ENCODE assay signal across 23 cellular contexts in the genomic region with DNA sequence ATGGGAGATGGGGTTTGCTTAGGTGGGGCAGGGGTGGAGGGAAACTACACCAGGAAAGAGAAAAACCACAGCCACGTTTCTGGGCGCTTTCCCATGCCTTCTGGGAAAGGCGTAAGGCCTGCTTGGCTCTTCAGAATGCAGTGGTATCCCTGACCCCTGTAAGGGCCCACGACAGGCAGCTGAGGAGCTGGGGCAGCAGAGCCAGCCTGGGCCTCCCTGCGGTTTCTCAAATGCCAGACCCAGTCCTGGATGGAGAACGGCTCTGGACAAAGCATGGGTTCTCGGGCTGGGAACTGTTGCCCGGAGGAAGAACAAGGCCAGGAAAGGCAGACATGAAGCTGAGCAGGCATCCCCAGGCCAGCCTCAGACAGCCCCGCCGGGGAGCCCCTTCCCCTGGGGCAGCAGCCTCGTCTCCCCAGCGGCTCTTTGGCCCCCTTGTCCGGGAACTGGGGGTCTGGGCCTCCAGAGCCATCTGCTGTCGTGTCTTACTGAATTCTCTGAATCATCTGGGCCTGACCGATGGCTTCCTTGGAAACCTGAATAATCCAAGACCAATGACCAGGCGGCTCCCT.
"Had no signal": no experiment of that assay in that cellular context is flagged by ENCODE, and none has a peak within 500 bp of the region (broad histone marks: within the 10 kb centered on the region; RNA-seq: fewer than 3 reads in every experiment).

No MANE protein-coding gene starts in this region.

- H3K4me2 ChIP-seq: hepatocyte, smooth muscle cell had no signal

- H3K27me3 ChIP-seq: hepatocyte, neutrophil, sigmoid colon, tibial nerve had no signal

- H3K79me2 ChIP-seq: hepatocyte had no signal

- H2AFZ ChIP-seq: hepatocyte had no signal

- DNase-seq: activated B cell treated with CpG ODN at 0.5 μM for 24 hours; activated CD4-positive, alpha-beta T cell treated with anti-CD3 and anti-CD28 coated beads, Interleukin-2, amount 50 U/mL, for 1 hour; activated CD8-positive, alpha-beta T cell treated with anti-CD3 and anti-CD28 coated beads for 36 hours; activated gamma-delta T cell treated with Interleukin-2 at 50 U/mL for 16 hours; activated naive CD4-positive, alpha-beta T cell treated with anti-CD3 and anti-CD28 coated beads, Interleukin-2, amount 50 U/mL, for 16 hours; activated naive CD8-positive, alpha-beta T cell treated with anti-CD3 and anti-CD28 coated beads, Interleukin-2, amount 50 U/mL, for 24 hours; activated T-cell treated with anti-CD3 and anti-CD28 coated beads, Interleukin-2, amount 50 U/mL, for 4 hours; effector CD8-positive, alpha-beta T cell; islet precursor cell; left cardiac atrium; left ventricle myocardium superior; midbrain; naive thymus-derived CD8-positive, alpha-beta T cell; sigmoid colon; stimulated activated CD4-positive, alpha-beta T cell treated with anti-CD3 and anti-CD28 coated beads, Interleukin-15, amount 100 ng/mL, for 24 hours; stimulated activated CD4-positive, alpha-beta T cell treated with anti-CD3 and anti-CD28 coated beads, Interleukin-2, amount 100 ng/mL, for 24 hours; stimulated activated naive B cell treated with anti-CD40 and anti-IgM and Interleukin-4, amounts not matched to agents 10 μg/mL and 1 μg/mL and 100 μg/mL, for 72 hours; T-helper 2 cell had no signal

- H3K36me3 ChIP-seq: neutrophil, sigmoid colon had no signal

- H3K9me3 ChIP-seq: neutrophil, sigmoid colon had no signal

- H3K4me3 ChIP-seq: hepatocyte, sigmoid colon, smooth muscle cell, tibial nerve had no signal

- H3K4me1 ChIP-seq: tibial nerve had no signal

- H3K27ac ChIP-seq: hepatocyte, tibial nerve had no signal

- ATAC-seq: activated CD8-positive, alpha-beta T cell treated with anti-CD3 and anti-CD28 coated beads for 36 hours; activated naive CD8-positive, alpha-beta T cell treated with anti-CD3 and anti-CD28 coated beads, Interleukin-2, amount 50 U/mL, for 24 hours; activated T-cell treated with anti-CD3 and anti-CD28 coated beads, Interleukin-2, amount 50 U/mL, for 4 hours; activated T-helper 17 cell treated with anti-CD3 and anti-CD28 coated beads, Interleukin-2, amount 50 U/mL, for 72 hours; left ventricle myocardium superior; naive thymus-derived CD8-positive, alpha-beta T cell had no signal
